16 cellular contexts compared by ENCODE assay signal in the genomic region with DNA sequence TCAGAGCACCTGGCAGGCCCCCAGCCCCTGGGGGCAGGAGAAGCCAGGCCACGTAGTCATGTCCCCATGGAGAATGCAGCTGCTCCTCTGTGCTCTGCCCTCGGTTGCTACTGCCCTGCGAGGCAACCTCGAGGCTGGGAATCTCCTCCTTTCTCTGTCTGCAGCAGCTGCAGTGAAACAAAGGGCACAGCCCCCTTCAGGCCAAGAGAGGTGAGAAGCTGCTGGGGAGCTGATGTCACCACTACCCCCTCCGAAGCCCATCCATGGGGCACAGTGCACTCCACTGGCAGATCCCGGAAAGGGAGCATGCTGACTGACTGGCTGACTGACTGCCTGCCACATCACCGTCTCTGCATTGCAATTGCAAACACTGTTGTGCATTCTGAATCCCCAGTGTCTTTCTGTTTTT.
A peak's percentile ranks its signal among the peaks of the same experiment; 100 is the strongest.
DNase-seq lines count a peak whose midpoint lies in the region; FAIRE-seq lines count a peak whose summit lies in the region.
"Had no signal": no experiment of that assay in that cellular context is flagged by ENCODE, and none has a peak within 500 bp of the region (broad histone marks: within the 10 kb centered on the region; RNA-seq: fewer than 3 reads in every experiment).

No MANE protein-coding gene starts in this region.

- FAIRE-seq in urothelium cell line (lab: Jason Lieb, UNC), result peak; percentile 17
- FAIRE-seq: endometrium, GM12891, pancreas had no signal

- H3K36me3 ChIP-seq in HAP-1 (replicated peaks), result no peaks in the 10 kb centered on the region
- H3K36me3 ChIP-seq: pancreas had no signal

- peak overlapping the region; percentile 5 for H3K27ac ChIP-seq in angular gyrus (ENCODE audit: low read depth, low read length)
- H3K27ac ChIP-seq: pancreas had no signal

- DNase-seq in NCI-H748 (lab: John Stamatoyannopoulos, UW; ENCODE audit: unreplicated experiment), result peak; percentile 38
- DNase-seq in NCI-H748 treated with DMSO at 0.1 percent for 48 hours (lab: John Stamatoyannopoulos, UW), result no peak
- DNase-seq in iPS-NIHi11 (ENCODE audit: low spot score), result peak; percentile 68
- DNase-seq in urothelium cell line (ENCODE audit: low spot score), result peak; percentile 64
- DNase-seq in OCI-M2 (lab: John Stamatoyannopoulos, UW; ENCODE audit: unreplicated experiment), result no peak
- no peak for DNase-seq in stimulated activated CD4-positive, alpha-beta T cell treated with anti-CD3 and anti-CD28 coated beads, Interleukin-4, amount 100 ng/mL, for 1 hour
- DNase-seq in HAP-1 (ENCODE audit: low spot score in 2 of 2), result no peak
- DNase-seq: activated CD4-positive, alpha-beta T cell treated with anti-CD3 and anti-CD28 coated beads for 1 hour; Karpas-422; left cardiac atrium; NCI-H146; NCI-H510A treated with DMSO at 0.1 percent for 48 hours had no signal

- in situ Hi-C loops in HAP-1 (cut with MboI; ENCODE audit: low sequenced_read_pairs), result no loop called here

- no peak overlapping the region for H3K4me3 ChIP-seq in HAP-1
- H3K4me3 ChIP-seq: pancreas had no signal

- no peaks in the 10 kb centered on the region for H3K9me3 ChIP-seq in HAP-1
- H3K9me3 ChIP-seq: pancreas had no signal

- H3K4me1 ChIP-seq in HAP-1, result no peaks in the 10 kb centered on the region

- H3K27me3 ChIP-seq in HAP-1 (ENCODE audit: low read depth), result no peaks in the 10 kb centered on the region

Comparison
In these comparisons a context has a peak if more than half of its experiments do, and no peak if none do; other contexts are left out.
1. DNase-seq: peak in NCI-H748 (single experiment), iPS-NIHi11 (single experiment) and urothelium cell line (single experiment); none in NCI-H748 treated with DMSO at 0.1 percent for 48 hours (single experiment), OCI-M2 (single experiment), stimulated activated CD4-positive, alpha-beta T cell treated with anti-CD3 and anti-CD28 coated beads, Interleukin-4, amount 100 ng/mL, for 1 hour (single experiment) and HAP-1 (0 of 2).